12 cellular contexts compared by ENCODE assay signal in genomic region chr20:57167971-57168693, GRCh38.
A peak's percentile ranks its signal among the peaks of the same experiment; 100 is the strongest.
DNase-seq lines count a peak whose midpoint lies in the region; ATAC-seq and TF ChIP-seq lines count a peak whose summit lies in the region.
"Had no signal": no experiment of that assay in that cellular context is flagged by ENCODE, and none has a peak within 500 bp of the region (broad histone marks: within the 10 kb centered on the region; RNA-seq: fewer than 3 reads in every experiment).

No MANE protein-coding gene starts in this region.

- peaks cover 12% of the 10 kb centered on the region for H3K36me3 Mint-ChIP-seq in glutamatergic neuron (ENCODE audit: unreplicated experiment)
- peaks cover 44% of the 10 kb centered on the region for H3K36me3 Mint-ChIP-seq in neural progenitor cell

- no peak overlapping the region for H3K27ac Mint-ChIP-seq in glutamatergic neuron (ENCODE audit: unreplicated experiment)
- H3K27ac Mint-ChIP-seq in neural progenitor cell: peak overlapping the region; percentile 68

- H3K27me3 Mint-ChIP-seq in glutamatergic neuron (ENCODE audit: unreplicated experiment): peaks cover 5% of the 10 kb centered on the region
- H3K27me3 Mint-ChIP-seq in neural progenitor cell (ENCODE audit: insufficient read depth, low read depth): peaks cover 9% of the 10 kb centered on the region

- H3K27me3 ChIP-seq in A673 (replicated peaks; ENCODE audit: insufficient read depth, low read depth, low read length, poor library complexity) (no peaks in the 10 kb centered on the region), neural progenitor cell (no peaks in the 10 kb centered on the region)

- H3K4me3 Mint-ChIP-seq in glutamatergic neuron (ENCODE audit: unreplicated experiment) (no peak overlapping the region), neural progenitor cell (no peak overlapping the region)

- intact Hi-C loops in A673 (cut with micrococcal nuclease; ENCODE audit: unreplicated experiment): no loop called here

- H3K9me3 ChIP-seq in A673 (ENCODE audit: low read depth, low read length, poor library complexity, severe bottlenecking) (no peaks in the 10 kb centered on the region), neural progenitor cell (ENCODE audit: low read depth) (no peaks in the 10 kb centered on the region)

- POLR2A ChIA-PET in A673 (lab: Charles Lee; ENCODE audit: low non-redundant PET): no interaction called here

- no peak overlapping the region for H3K4me3 ChIP-seq in A673 (ENCODE audit: low read depth, low read length, poor library complexity, severe bottlenecking)
- H3K4me3 ChIP-seq in neural progenitor cell: no peak overlapping the region
- H3K4me3 ChIP-seq: SK-N-MC had no signal

- no peak for ATAC-seq in GM19023 (IDR thresholded peaks at IDR 0.05; ENCODE audit: unreplicated experiment)
- ATAC-seq in GM21825 (IDR thresholded peaks at IDR 0.05; ENCODE audit: unreplicated experiment): no peak

- CTCF ChIA-PET in A673 (lab: Charles Lee): no interaction called here

- H3K4me2 ChIP-seq in neural progenitor cell: no peak overlapping the region

- BruUV-seq in A673 (replicated peaks; lab: Mats Ljungman, UMichigan): no TSS peak

- DNase-seq in A673 (ENCODE audit: low spot score) (peak; percentile 43), LHCN-M2 (ENCODE audit: low read depth) (peak; percentile 8), glutamatergic neuron (peak; percentile 35), neural progenitor cell (ENCODE audit: low spot score) (peak; percentile 32), hepatic stellate cell (ENCODE audit: low spot score) (no peak), HUDEP-2 (lab: John Stamatoyannopoulos, UW; ENCODE audit: unreplicated experiment in 76 of 76) (no peak)
- DNase-seq: activated CD4-positive, alpha-beta T cell treated with anti-CD3 and anti-CD28 coated beads for 4 hours; Karpas-422; NCI-H2171 had no signal

- H3K9me3 Mint-ChIP-seq in glutamatergic neuron (ENCODE audit: unreplicated experiment) (peaks cover 11% of the 10 kb centered on the region), neural progenitor cell (peaks cover 2% of the 10 kb centered on the region)

- no peak overlapping the region for H2AFZ ChIP-seq in neural progenitor cell (replicated peaks)

- TF ChIP-seq CTCF in A673 (conservative IDR thresholded peaks at IDR 0.05; ENCODE audit: low read depth, low read length) (no peak), glutamatergic neuron (IDR thresholded peaks at IDR 0.05; ENCODE audit: partially characterized antibody, unreplicated experiment) (no peak), neural progenitor cell (IDR thresholded peaks at IDR 0.05) (no peak)

- H3K36me3 ChIP-seq in A673 (ENCODE audit: insufficient read depth, low read length, poor library complexity, severe bottlenecking) (no peaks in the 10 kb centered on the region), neural progenitor cell (no peaks in the 10 kb centered on the region)

- H3K79me2 ChIP-seq in neural progenitor cell (ENCODE audit: low read depth): no peaks in the 10 kb centered on the region

- H3K4me1 ChIP-seq in A673 (ENCODE audit: insufficient read depth, low read length, poor library complexity, severe bottlenecking) (no peaks in the 10 kb centered on the region), neural progenitor cell (peaks cover 8% of the 10 kb centered on the region)

- H3K9ac ChIP-seq in neural progenitor cell: no peak overlapping the region

- no peaks in the 10 kb centered on the region for H4K20me1 ChIP-seq in neural progenitor cell (ENCODE audit: low read depth)

- H3K4me1 Mint-ChIP-seq in glutamatergic neuron (ENCODE audit: low read depth, unreplicated experiment): peaks cover 6% of the 10 kb centered on the region
- peaks cover 10% of the 10 kb centered on the region for H3K4me1 Mint-ChIP-seq in neural progenitor cell

- no peak overlapping the region for H3K27ac ChIP-seq in A673 (ENCODE audit: low read depth, low read length, poor library complexity, severe bottlenecking)
- peak overlapping the region; percentile 48 for H3K27ac ChIP-seq in neural progenitor cell
- H3K27ac ChIP-seq: SK-N-MC had no signal

- peaks cover 5% of the 10 kb centered on the region for H3F3A ChIP-seq in neural progenitor cell (ENCODE audit: low read depth)

Comparison
In these comparisons a context has a peak if more than half of its experiments do, and no peak if none do; other contexts are left out.
1. DNase-seq: peak in A673 (single experiment), LHCN-M2 (single experiment), glutamatergic neuron (single experiment) and neural progenitor cell (single experiment); none in hepatic stellate cell (single experiment) and HUDEP-2 (0 of 76).